ENCODE assay signal across 21 cellular contexts in the genomic region with DNA sequence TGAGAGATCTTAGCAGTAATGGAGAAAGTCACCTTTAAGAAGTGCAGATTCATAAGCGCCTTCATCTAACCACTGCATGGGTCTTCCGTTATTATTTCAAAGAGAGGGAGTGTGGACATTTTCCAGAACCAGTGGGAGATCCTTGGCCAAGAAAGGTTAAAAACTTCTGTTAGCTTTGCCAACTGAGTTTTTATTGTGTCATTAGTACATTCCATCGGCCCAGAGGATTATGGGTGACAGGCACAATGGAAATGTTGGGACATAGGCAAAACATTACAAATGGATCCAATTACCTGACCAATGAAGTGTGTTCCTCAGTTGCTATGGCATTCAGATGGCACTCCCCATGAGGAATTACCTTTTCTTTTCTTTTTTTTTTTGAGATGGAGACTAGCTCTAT.
"Had no signal": no experiment of that assay in that cellular context is flagged by ENCODE, and none has a peak within 500 bp of the region (broad histone marks: within the 10 kb centered on the region; RNA-seq: fewer than 3 reads in every experiment).

No MANE protein-coding gene starts in this region.

- H3K4me3 ChIP-seq: SJSA1, SK-N-MC had no signal

- DNase-seq: Karpas-422, KG1, MM.1S, NCI-H1092 treated with DMSO at 0.1 percent for 48 hours, NCI-H1417, NCI-H1436 treated with DMSO at 0.1 percent for 48 hours, NCI-H1694, NCI-H187 treated with DMSO at 0.1 percent for 48 hours, NCI-H2081, NCI-H2107, NCI-H2227 treated with DMSO at 0.1 percent for 48 hours, NCI-H446, NCI-H510A, NCI-H524 treated with DMSO at 0.1 percent for 48 hours, NCI-H69, NCI-H774, Right ventricle myocardium superior, RPMI8226, SIG-M5 had no signal
